14 cellular contexts compared by ENCODE assay signal in genomic region chr20:25032065-25032477, GRCh38. TPM values are rescaled to one million over a fixed set of nuclear protein-coding genes. Genes with fewer than 3 reads are reported as not detected.
DNase-seq lines count a peak whose midpoint lies in the region; ATAC-seq and TF ChIP-seq lines count a peak whose summit lies in the region.
"Had no signal": no experiment of that assay in that cellular context is flagged by ENCODE, and none has a peak within 500 bp of the region (broad histone marks: within the 10 kb centered on the region; RNA-seq: fewer than 3 reads in every experiment).

No MANE protein-coding gene starts in this region.

- H3K27ac ChIP-seq in endodermal cell (ENCODE audit: low read depth, low read length) (peak overlapping the region; percentile 85), mucosa of rectum (ENCODE audit: low read depth in 2 of 2, low read length in 2 of 2) (peak overlapping the region; percentile 20 to 40), substantia nigra (ENCODE audit: low read depth, low read length, poor library complexity, severe bottlenecking) (peak overlapping the region; percentile 98)

- no peak for ATAC-seq in HG03520 (IDR thresholded peaks at IDR 0.05; ENCODE audit: unreplicated experiment)

- H3K27me3 ChIP-seq in endodermal cell (ENCODE audit: control insufficient read depth, insufficient read depth, low read length, poor library complexity, severe bottlenecking) (no peaks in the 10 kb centered on the region), mucosa of rectum (ENCODE audit: control insufficient read depth in 2 of 2, insufficient read depth in 2 of 2, low read length in 2 of 2) (no peaks in the 10 kb centered on the region)
- H3K27me3 ChIP-seq: ovary had no signal

- H3K4me1 ChIP-seq in endodermal cell (ENCODE audit: control insufficient read depth, insufficient read depth, low read length) (no peaks in the 10 kb centered on the region), mucosa of rectum (ENCODE audit: control insufficient read depth in 2 of 2, insufficient read depth in 2 of 2, low read length in 2 of 2) (peaks cover 35 to 37% of the 10 kb centered on the region in 2 donors)

- no peak for TF ChIP-seq CTCF in endodermal cell (conservative IDR thresholded peaks at IDR 0.05)

- WGBS in endodermal cell (ENCODE audit: insufficient coverage in 1 of 2, insufficient read length in 1 of 2), 2 experiments, result 97% methylated on average over 10 to 16 of the region's 16 CpGs

- H3K4me3 ChIP-seq in endodermal cell (ENCODE audit: low read length), result no peak overlapping the region
- no peak overlapping the region for H3K4me3 ChIP-seq in mucosa of rectum (ENCODE audit: low read length in 2 of 2)
- H3K4me3 ChIP-seq: ovary had no signal

- H3K9me3 ChIP-seq in endodermal cell (ENCODE audit: control insufficient read depth, low read length) (no peaks in the 10 kb centered on the region), mucosa of rectum (ENCODE audit: control insufficient read depth in 2 of 2, low read length in 2 of 2) (no peaks in the 10 kb centered on the region)
- H3K9me3 ChIP-seq: ovary had no signal

- no peaks in the 10 kb centered on the region for H3K4me1 Mint-ChIP-seq in endodermal cell

- in situ Hi-C loops in SK-MEL-5 (cut with HindIII; ENCODE audit: low pct_unique_long_range_greater_than_20kb, low sequenced_read_pairs), result no loop called here

- H3K36me3 ChIP-seq in endodermal cell (ENCODE audit: control insufficient read depth, insufficient read depth, low read length) (no peaks in the 10 kb centered on the region), mucosa of rectum (ENCODE audit: control insufficient read depth in 2 of 2, insufficient read depth in 2 of 2, low read length in 2 of 2) (peaks cover 7 to 16% of the 10 kb centered on the region in 2 donors)
- H3K36me3 ChIP-seq: ovary had no signal

- H3K9ac ChIP-seq in endodermal cell (ENCODE audit: extremely low read depth, low read length, poor library complexity, severe bottlenecking) (no peak overlapping the region), mucosa of rectum (ENCODE audit: low read depth in 1 of 2, low read length in 2 of 2) (no peak overlapping the region)

- no peak overlapping the region for H3K27ac Mint-ChIP-seq in endodermal cell
- H3K27ac Mint-ChIP-seq: stimulated activated naive CD8-positive, alpha-beta T cell treated with anti-CD3 and anti-CD28 coated beads, Interleukin-15, Interleukin-2, amounts not matched to agents 100 ng/mL and 50 ng/mL, for 24 hours had no signal

- DNase-seq in SK-MEL-5 (ENCODE audit: low read depth, low spot score) (peak; percentile 60), endodermal cell (no peak), substantia nigra (lab: John Stamatoyannopoulos, UW) (peak in 43 of 49 donors; percentile 32 to 85 (median 67)), NCI-H524 (lab: John Stamatoyannopoulos, UW) (no peak), GM19240 (ENCODE audit: insufficient read length, low spot score) (no peak), NCI-H2029 (lab: John Stamatoyannopoulos, UW) (no peak)
- DNase-seq: activated naive CD4-positive, alpha-beta T cell treated with anti-CD3 and anti-CD28 coated beads, Interleukin-2, amount 50 U/mL, for 16 hours; CD4-positive, CD25-positive, alpha-beta regulatory T cell; NCI-H82; stimulated activated CD4-positive, alpha-beta T cell treated with anti-CD3 and anti-CD28 coated beads, Interleukin-4, amount 100 ng/mL, for 24 hours had no signal

- no peak overlapping the region for H3K4me3 Mint-ChIP-seq in endodermal cell
- H3K4me3 Mint-ChIP-seq: CD4-positive, CD25-positive, alpha-beta regulatory T cell; stimulated activated naive CD8-positive, alpha-beta T cell treated with anti-CD3 and anti-CD28 coated beads, Interleukin-15, Interleukin-2, amounts not matched to agents 100 ng/mL and 50 ng/mL, for 24 hours had no signal

- no peaks in the 10 kb centered on the region for H3K36me3 Mint-ChIP-seq in endodermal cell (ENCODE audit: low read depth)

- no peaks in the 10 kb centered on the region for H3K9me3 Mint-ChIP-seq in endodermal cell
- H3K9me3 Mint-ChIP-seq: CD4-positive, CD25-positive, alpha-beta regulatory T cell; stimulated activated naive CD8-positive, alpha-beta T cell treated with anti-CD3 and anti-CD28 coated beads, Interleukin-15, Interleukin-2, amounts not matched to agents 100 ng/mL and 50 ng/mL, for 24 hours had no signal

- peaks cover 10% of the 10 kb centered on the region for H3K27me3 Mint-ChIP-seq in endodermal cell (ENCODE audit: insufficient read depth)
- H3K27me3 Mint-ChIP-seq: CD4-positive, CD25-positive, alpha-beta regulatory T cell; stimulated activated naive CD8-positive, alpha-beta T cell treated with anti-CD3 and anti-CD28 coated beads, Interleukin-15, Interleukin-2, amounts not matched to agents 100 ng/mL and 50 ng/mL, for 24 hours had no signal

RNA-seq across cellular contexts. Expression of gene ACSS1, which starts 25.9 kb away (rescaled TPM):
- 9.8 and 10.0 TPM in 2 replicates for total RNA-seq in SK-MEL-5 (2014; rRNA removed; shearing (Covaris generic))
- 25.8 and 27.9 TPM in 2 replicates for polyA plus RNA-seq in SK-MEL-5 (2015; cell fraction: cytosol; rRNA removed)
- 61.3 and 65.4 TPM in 2 replicates for polyA plus RNA-seq in SK-MEL-5 (2015; cell fraction: nucleus; rRNA removed)
- total RNA-seq in endodermal cell, result under 1 TPM in 1 of 2 donors, not detected in 1; 0.22 TPM
- 0.68 TPM for polyA plus RNA-seq in endodermal cell (2013, experiment 1 of 2)
- polyA plus RNA-seq in endodermal cell (2013, experiment 2 of 2), result 0.50 TPM

RNA-seq across cellular contexts. Expression of gene APMAP, which starts 39.5 kb away (rescaled TPM):
- total RNA-seq in SK-MEL-5 (2014; rRNA removed; shearing (Covaris generic)), result 150 and 158 TPM in 2 replicates
- 197 and 219 TPM in 2 replicates for polyA plus RNA-seq in SK-MEL-5 (2015; cell fraction: cytosol; rRNA removed)
- 68.3 and 82.4 TPM in 2 replicates for polyA plus RNA-seq in SK-MEL-5 (2015; cell fraction: nucleus; rRNA removed)
- total RNA-seq in endodermal cell, result 10 to 100 TPM; 60.2 to 65.6 TPM
- 76.8 TPM for polyA plus RNA-seq in endodermal cell (2013, experiment 1 of 2)
- 70.0 TPM for polyA plus RNA-seq in endodermal cell (2013, experiment 2 of 2)

RNA-seq across cellular contexts. Expression of gene VSX1, which starts 49.9 kb away (rescaled TPM):
- total RNA-seq in SK-MEL-5 (2014; rRNA removed; shearing (Covaris generic)), result not detected in 2 replicates
- polyA plus RNA-seq in SK-MEL-5 (2015; cell fraction: cytosol; rRNA removed), result not detected in 2 replicates
- polyA plus RNA-seq in SK-MEL-5 (2015; cell fraction: nucleus; rRNA removed), result not detected in 2 replicates
- total RNA-seq in endodermal cell, result not detected
- 0.39 TPM for polyA plus RNA-seq in endodermal cell (2013, experiment 1 of 2)
- polyA plus RNA-seq in endodermal cell (2013, experiment 2 of 2), result not detected
- total RNA-seq: CD4-positive, CD25-positive, alpha-beta regulatory T cell had no signal
- polyA plus RNA-seq: CD4-positive, CD25-positive, alpha-beta regulatory T cell had no signal

Comparison
In these comparisons a context has a peak if more than half of its experiments do, and no peak if none do; other contexts are left out.
1. DNase-seq: peak in SK-MEL-5 (single experiment) and substantia nigra (43 of 49); none in endodermal cell (single experiment), NCI-H524 (0 of 2), GM19240 (single experiment) and NCI-H2029 (single experiment).
2. H3K27ac ChIP-seq: peak in every context shown above with its lines; median percentile 98 in substantia nigra; 85 in endodermal cell; 30 in mucosa of rectum.